Comparison of ENCODE assay signal across 29 cellular contexts in the genomic region with DNA sequence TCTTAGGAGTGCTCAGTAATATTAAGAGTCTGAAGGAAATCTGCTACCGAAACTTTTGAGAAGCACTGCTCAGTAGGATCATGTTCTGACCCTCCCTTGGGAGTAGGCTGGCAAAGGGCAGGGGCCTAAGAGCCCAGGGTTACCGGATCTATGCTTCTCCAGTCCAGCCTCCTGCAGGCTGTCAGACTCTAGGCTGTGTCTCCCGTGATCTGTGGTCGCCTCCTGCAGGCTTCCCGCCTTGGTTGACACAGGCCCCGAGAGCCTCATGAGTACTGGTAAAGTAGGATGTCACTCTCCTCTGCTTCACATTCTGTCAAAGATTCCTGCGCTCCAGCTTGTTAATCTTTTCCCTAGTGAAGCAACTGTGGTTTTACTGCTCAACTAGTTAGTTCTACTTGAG.
"Had no signal": no experiment of that assay in that cellular context is flagged by ENCODE, and none has a peak within 500 bp of the region (broad histone marks: within the 10 kb centered on the region; RNA-seq: fewer than 3 reads in every experiment).

No MANE protein-coding gene starts in this region.

- H3K36me3 Mint-ChIP-seq: activated naive CD4-positive, alpha-beta T cell treated with anti-CD3 and anti-CD28 coated beads, Interleukin-2, amount 50 U/mL, for 24 hours; immature natural killer cell; stimulated activated naive B cell treated with anti-CD40 and anti-IgM and Interleukin-4, amounts not matched to agents 10 μg/mL and 1 μg/mL and 100 μg/mL, for 72 hours had no signal

- DNase-seq: activated CD4-positive, alpha-beta T cell treated with anti-CD3 and anti-CD28 coated beads for 1 hour; activated CD4-positive, alpha-beta T cell treated with anti-CD3 and anti-CD28 coated beads, Interleukin-2, amount 50 U/mL, for 1 hour; activated CD8-positive, alpha-beta T cell treated with anti-CD3 and anti-CD28 coated beads for 36 hours; activated naive CD8-positive, alpha-beta T cell treated with anti-CD3 and anti-CD28 coated beads, Interleukin-2, amount 50 U/mL, for 24 hours; activated T-cell treated with anti-CD3 and anti-CD28 coated beads, Interleukin-2, amount 50 U/mL, for 4 hours; amygdala; central memory CD4-positive, alpha-beta T cell; foreskin keratinocyte; heart left ventricle; hypothalamus; immature natural killer cell; kidney; midbrain; naive thymus-derived CD8-positive, alpha-beta T cell; stimulated activated CD4-positive, alpha-beta T cell treated with anti-CD3 and anti-CD28 coated beads, Interleukin-15, amount 100 ng/mL, for 24 hours; stimulated activated CD4-positive, alpha-beta T cell treated with anti-CD3 and anti-CD28 coated beads, Interleukin-2, amount 100 ng/mL, for 24 hours; stimulated activated naive B cell treated with anti-CD40 and anti-IgM and Interleukin-4, amounts not matched to agents 10 μg/mL and 1 μg/mL and 100 μg/mL, for 72 hours; stomach; T-helper 17 cell; T1000; thyroid gland; upper lobe of left lung had no signal

- H3K27ac Mint-ChIP-seq: activated CD8-positive, alpha-beta T cell treated with anti-CD3 and anti-CD28 coated beads for 36 hours; activated naive CD4-positive, alpha-beta T cell treated with anti-CD3 and anti-CD28 coated beads, Interleukin-2, amount 50 U/mL, for 24 hours; activated naive CD8-positive, alpha-beta T cell treated with anti-CD3 and anti-CD28 coated beads, Interleukin-2, amount 50 U/mL, for 24 hours; activated T-helper 2 cell treated with anti-CD3 and anti-CD28 coated beads, Interferon-gamma antibody, Interleukin-2, Interleukin-4, amounts not matched to agents 10 μg/mL and 5 μg/mL and 100 μg/mL, durations not matched to agents 14 hours and 24 hours and 36 hours; immature natural killer cell; naive thymus-derived CD8-positive, alpha-beta T cell; stimulated activated naive B cell treated with anti-CD40 and anti-IgM and Interleukin-4, amounts not matched to agents 10 μg/mL and 1 μg/mL and 100 μg/mL, for 72 hours; T-helper 17 cell had no signal

- H3K36me3 ChIP-seq: breast epithelium, esophagus muscularis mucosa, heart left ventricle, right atrium auricular region, stomach, thyroid gland, upper lobe of left lung, vagina had no signal

- H3K4me1 Mint-ChIP-seq: activated naive CD4-positive, alpha-beta T cell treated with anti-CD3 and anti-CD28 coated beads, Interleukin-2, amount 50 U/mL, for 24 hours; activated naive CD8-positive, alpha-beta T cell treated with anti-CD3 and anti-CD28 coated beads, Interleukin-2, amount 50 U/mL, for 24 hours; immature natural killer cell; naive thymus-derived CD8-positive, alpha-beta T cell; neural crest cell; stimulated activated naive B cell treated with anti-CD40 and anti-IgM and Interleukin-4, amounts not matched to agents 10 μg/mL and 1 μg/mL and 100 μg/mL, for 72 hours; T-helper 17 cell had no signal

- H3K4me3 Mint-ChIP-seq: activated CD8-positive, alpha-beta T cell treated with anti-CD3 and anti-CD28 coated beads for 36 hours; activated naive CD4-positive, alpha-beta T cell treated with anti-CD3 and anti-CD28 coated beads, Interleukin-2, amount 50 U/mL, for 24 hours; activated naive CD8-positive, alpha-beta T cell treated with anti-CD3 and anti-CD28 coated beads, Interleukin-2, amount 50 U/mL, for 24 hours; activated T-cell treated with anti-CD3 and anti-CD28 coated beads, Interleukin-2, amount 50 U/mL, for 4 hours; immature natural killer cell; naive thymus-derived CD8-positive, alpha-beta T cell; neural crest cell; stimulated activated naive B cell treated with anti-CD40 and anti-IgM and Interleukin-4, amounts not matched to agents 10 μg/mL and 1 μg/mL and 100 μg/mL, for 72 hours; T-helper 17 cell had no signal

- H3K4me1 ChIP-seq: breast epithelium, foreskin keratinocyte, right atrium auricular region, stomach, thyroid gland, upper lobe of left lung, vagina had no signal

- H3K4me3 ChIP-seq: breast epithelium, esophagus muscularis mucosa, heart left ventricle, right atrium auricular region, stomach, thyroid gland, upper lobe of left lung, vagina had no signal

- H3K27me3 ChIP-seq: breast epithelium, esophagus muscularis mucosa, foreskin keratinocyte, heart left ventricle, right atrium auricular region, stomach, thyroid gland, upper lobe of left lung, vagina had no signal

- H3K9me3 ChIP-seq: esophagus muscularis mucosa, stomach, thyroid gland, upper lobe of left lung, vagina had no signal

- H3K27me3 Mint-ChIP-seq: activated naive CD4-positive, alpha-beta T cell treated with anti-CD3 and anti-CD28 coated beads, Interleukin-2, amount 50 U/mL, for 24 hours; activated naive CD8-positive, alpha-beta T cell treated with anti-CD3 and anti-CD28 coated beads, Interleukin-2, amount 50 U/mL, for 24 hours; stimulated activated naive B cell treated with anti-CD40 and anti-IgM and Interleukin-4, amounts not matched to agents 10 μg/mL and 1 μg/mL and 100 μg/mL, for 72 hours; T-helper 17 cell had no signal

- H3K27ac ChIP-seq: breast epithelium, esophagus muscularis mucosa, foreskin keratinocyte, heart left ventricle, right atrium auricular region, stomach, thyroid gland, upper lobe of left lung, vagina had no signal

- H3K9me3 Mint-ChIP-seq: activated naive CD4-positive, alpha-beta T cell treated with anti-CD3 and anti-CD28 coated beads, Interleukin-2, amount 50 U/mL, for 24 hours; activated naive CD8-positive, alpha-beta T cell treated with anti-CD3 and anti-CD28 coated beads, Interleukin-2, amount 50 U/mL, for 24 hours; neural crest cell had no signal
